ENCODE assay signal across 19 cellular contexts in the genomic region with DNA sequence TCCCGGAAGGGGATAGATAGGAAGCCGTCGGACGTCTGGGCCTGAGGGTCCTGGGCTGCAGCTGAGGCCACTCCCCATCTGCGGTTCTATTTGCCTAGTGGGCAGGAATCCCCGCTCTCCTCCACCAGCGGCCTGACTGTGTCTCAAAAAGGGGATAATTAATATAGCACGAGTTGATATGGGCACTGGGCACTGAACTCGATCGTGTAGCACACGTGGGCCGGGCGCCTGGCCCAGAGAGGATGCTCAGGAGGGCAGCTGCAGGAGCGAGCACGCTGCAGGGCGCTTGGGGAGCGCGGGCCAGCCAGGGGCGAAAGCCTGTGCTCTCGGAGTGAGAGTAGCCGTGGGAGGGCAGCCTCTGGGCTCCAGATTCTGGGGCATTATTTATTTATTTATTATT. TPM values are rescaled to one million over a fixed set of nuclear protein-coding genes. Genes with fewer than 3 reads are reported as not detected.
"Had no signal": no experiment of that assay in that cellular context is flagged by ENCODE, and none has a peak within 500 bp of the region (broad histone marks: within the 10 kb centered on the region; RNA-seq: fewer than 3 reads in every experiment).

No MANE protein-coding gene starts in this region.

- H3K27ac ChIP-seq: colonic mucosa, epithelial cell of prostate, esophagus muscularis mucosa, gastrocnemius medialis, heart right ventricle, neutrophil, right atrium auricular region, suprapubic skin, tibial artery, upper lobe of left lung, vagina had no signal

- H3K4me3 ChIP-seq: colonic mucosa, right atrium auricular region, suprapubic skin, upper lobe of left lung, vagina had no signal

- H3K36me3 ChIP-seq: colonic mucosa, esophagus muscularis mucosa, gastrocnemius medialis, heart right ventricle, neutrophil, right atrium auricular region, suprapubic skin, tibial artery, upper lobe of left lung, vagina had no signal

- DNase-seq: effector CD8-positive, alpha-beta T cell; hypothalamus; tibial artery had no signal

- H3K9me3 ChIP-seq: colonic mucosa, esophagus muscularis mucosa, gastrocnemius medialis, heart right ventricle, neutrophil, right atrium auricular region, suprapubic skin, tibial artery, upper lobe of left lung, vagina had no signal

RNA-seq across cellular contexts. Expression of a gene that starts 8.8 kb away (rescaled TPM):
- total RNA-seq: colonic mucosa, esophagus muscularis mucosa, fibroblast of villous mesenchyme, gastrocnemius medialis, left lobe of liver, mucosa of gallbladder, myocyte, osteoblast, right atrium auricular region, smooth muscle cell, upper lobe of left lung, vagina had no signal
- polyA plus RNA-seq: smooth muscle cell had no signal
